ENCODE assay signal across 8 cellular contexts in genomic region chr1:165768513-165769394, GRCh38. TPM values are rescaled to one million over a fixed set of nuclear protein-coding genes. Genes with fewer than 3 reads are reported as not detected.
DNase-seq lines count a peak whose midpoint lies in the region; ATAC-seq, FAIRE-seq and TF ChIP-seq lines count a peak whose summit lies in the region.

Gene TMCO1 (minus strand): TSS chr1:165768868. CDS start chr1:165768751, 117 bp downstream.

- peak within 1 kb of the TSS; percentile 99 for H3K4me3 Mint-ChIP-seq in type B pancreatic cell

- H3K27me3 Mint-ChIP-seq in type B pancreatic cell: no peaks in the 10 kb centered on the region

- H3K36me3 Mint-ChIP-seq in type B pancreatic cell: peaks cover 42% of the 10 kb centered on the region

- H3K36me3 ChIP-seq in adrenal gland (replicated peaks in 1 of 2) (peaks cover 0 to 30% of the 10 kb centered on the region in 2 donors), heart left ventricle (peaks cover 0 to 45% (median 42%) of the 10 kb centered on the region in 9 donors)

- H3K4me1 ChIP-seq in adrenal gland (replicated peaks in 1 of 2) (peaks cover 12 to 29% of the 10 kb centered on the region in 2 donors), heart left ventricle (peaks cover 5 to 46% (median 31%) of the 10 kb centered on the region in 12 donors)

- H3K9me3 Mint-ChIP-seq in type B pancreatic cell: no peaks in the 10 kb centered on the region

- H3K27ac ChIP-seq in adrenal gland: peak within 1 kb of the TSS; percentile 72 to 98 (median 89)
- H3K27ac ChIP-seq in heart left ventricle: peak within 1 kb of the TSS; percentile 64 to 94 (median 87)

- peak within 1 kb of the TSS; percentile 98 for H3K27ac Mint-ChIP-seq in type B pancreatic cell

- FAIRE-seq in GM12891 (lab: Jason Lieb, UNC): peak; percentile 99

- no peaks in the 10 kb centered on the region for H3K27me3 ChIP-seq in adrenal gland
- no peaks in the 10 kb centered on the region for H3K27me3 ChIP-seq in heart left ventricle

- DNase-seq in GM12891 (ENCODE audit: insufficient read length, low spot score): peak; percentile 84
- DNase-seq in NCI-H146 (lab: John Stamatoyannopoulos, UW): peak; percentile 97
- peak; percentile 87 to 98 (median 95) for DNase-seq in T-helper 1 cell
- DNase-seq in adrenal gland: peak; percentile 91 to 99 (median 97)
- DNase-seq in heart left ventricle: peak; percentile 94 to 97 (median 96)
- DNase-seq in pons (ENCODE audit: low spot score): peak; percentile 98
- peak; percentile 91 for DNase-seq in type B pancreatic cell (ENCODE audit: extremely low spot score, unreplicated experiment)

- intact Hi-C loops in adrenal gland (cut with DNase I) (loop anchor here in 1 of 2 donors (10.0 kb wide), 1 partner anchor 164 kb away; no protein-coding TSS in a partner anchor), heart left ventricle (cut with DNase I) (loop anchor here in 6 of 10 donors (1.0 to 10.0 kb wide), 15 partner anchors 58 to 164 kb away; partner anchors contain the start of genes UCK2 (in 5 of the 6), ALDH9A1 (in 3 of the 6) and MGST3 (in 3 of the 6))

- TF ChIP-seq CTCF in adrenal gland (IDR thresholded peaks at IDR 0.05) (peak in 1 of 6 experiments; percentile 14), heart left ventricle (IDR thresholded peaks at IDR 0.05) (peak in 4 of 12 donors; percentile 12 to 39 (median 30)), type B pancreatic cell (conservative IDR thresholded peaks at IDR 0.05) (peak; percentile 39)

- peaks cover 20% of the 10 kb centered on the region for H3K4me1 Mint-ChIP-seq in type B pancreatic cell (ENCODE audit: unreplicated experiment)

- TF ChIP-seq POLR2A in GM12891 (IDR thresholded peaks at IDR 0.05; ENCODE audit: low read depth, low read length) (peak; percentile 95), adrenal gland (IDR thresholded peaks at IDR 0.05) (peak; percentile 65 to 86), heart left ventricle (IDR thresholded peaks at IDR 0.05) (peak in 1 of 2 donors; percentile 68)

- ATAC-seq in HG02840 (IDR thresholded peaks at IDR 0.05; ENCODE audit: low FRiP score, unreplicated experiment) (peak; percentile 100), heart left ventricle (peak; percentile 100)

- H3K4me3 ChIP-seq in adrenal gland (peak within 1 kb of the TSS; percentile 43 to 97 (median 55)), heart left ventricle (peak within 1 kb of the TSS; percentile 52 to 88 (median 76))

- WGBS in adrenal gland, 4 donors: 0 to 1% (median 0%) methylated on average over 34 to 56 of the region's 56 CpGs
- 0% methylated on average over 37 to 56 of the region's 56 CpGs for WGBS in heart left ventricle, 4 donors

- H3K9me3 ChIP-seq in adrenal gland (replicated peaks in 1 of 3) (no peaks in the 10 kb centered on the region), heart left ventricle (no peaks in the 10 kb centered on the region)

TF ChIP-seq in GM12891, 5 proteins besides CTCF, POLR2A, EP300 and RAD21:
- TF ChIP-seq POLR2AphosphoS5 (IDR thresholded peaks at IDR 0.05; ENCODE audit: low read depth, low read length) (peak; percentile 96), TAF1 (IDR thresholded peaks at IDR 0.05; ENCODE audit: low read depth, low read length) (peak; percentile 90), SPI1 (IDR thresholded peaks at IDR 0.05; ENCODE audit: low read depth, low read length) (peak; percentile 76), PAX5 (IDR thresholded peaks at IDR 0.05; ENCODE audit: insufficient read depth, low read length, severe bottlenecking) (no peak), POU2F2 (IDR thresholded peaks at IDR 0.05; ENCODE audit: low read depth, low read length) (peak; percentile 94)

RNA-seq across cellular contexts. Expression of gene TMCO1, which starts in this region (rescaled TPM):
- polyA plus RNA-seq in GM12891 (2012; ENCODE audit: low read depth, missing spikeins): 58.6 TPM
- total RNA-seq in adrenal gland (100 to 1,000 TPM in 5 of 8 donors, 10 to 100 TPM in 3; 60.0 to 155 (median 120) TPM), heart left ventricle (10 to 100 TPM; 33.2 to 66.6 (median 54.3) TPM), type B pancreatic cell (ENCODE audit: low replicate concordance) (95.0 and 109 TPM in 2 replicates)
- polyA plus RNA-seq in adrenal gland (100 to 1,000 TPM in 1 of 3 donors, 10 to 100 TPM in 2; 33.4 to 280 (median 44.9) TPM), heart left ventricle (100 to 1,000 TPM in 1 of 2 donors, 10 to 100 TPM in 1; 27.4 to 102 TPM)

Comparison
In these comparisons a context has a peak if more than half of its experiments do, and no peak if none do; other contexts are left out.
1. Peak in every context shown above with its lines: DNase-seq, ATAC-seq, H3K4me3 ChIP-seq and H3K27ac ChIP-seq.